Comparison of ENCODE assay signal across 12 cellular contexts in the genomic region with DNA sequence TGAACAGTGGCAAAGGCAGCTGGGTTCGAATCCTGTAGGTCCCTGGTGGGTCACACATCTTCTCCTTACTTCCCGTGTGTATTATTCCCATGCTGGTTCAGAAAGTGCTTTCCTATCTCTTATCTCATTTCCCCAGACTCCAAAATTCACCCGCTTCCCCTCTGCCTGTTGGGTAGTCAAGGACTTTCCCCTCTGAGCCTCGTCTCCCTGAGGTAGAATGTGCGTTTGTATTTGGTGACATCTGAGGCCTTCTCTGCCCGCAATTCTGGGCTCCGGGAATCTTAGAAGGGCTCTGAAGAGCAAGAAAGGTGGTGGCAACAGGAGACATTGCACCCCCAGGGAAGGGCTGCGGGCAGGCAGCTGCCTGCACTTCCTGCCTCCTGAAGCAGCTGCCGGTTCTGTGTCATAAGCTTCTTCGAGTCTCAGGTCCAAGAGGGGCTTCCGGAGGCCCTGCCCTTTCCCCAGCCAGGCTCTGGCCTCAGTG. TPM values are rescaled to one million over a fixed set of nuclear protein-coding genes. Genes with fewer than 3 reads are reported as not detected.
A peak's percentile ranks its signal among the peaks of the same experiment; 100 is the strongest.
DNase-seq lines count a peak whose midpoint lies in the region; ATAC-seq and TF ChIP-seq lines count a peak whose summit lies in the region.
"Had no signal": no experiment of that assay in that cellular context is flagged by ENCODE, and none has a peak within 500 bp of the region (broad histone marks: within the 10 kb centered on the region; RNA-seq: fewer than 3 reads in every experiment).

No MANE protein-coding gene starts in this region.

- intact Hi-C loops in tibial artery (cut with DNase I; ENCODE audit: low total_unique reads): loop anchor here (5.0 kb wide), 1 partner anchor 52 kb away; no protein-coding TSS in a partner anchor

- CTCF ChIA-PET in activated CD4-positive, alpha-beta memory T cell treated with anti-CD3 and anti-CD28 coated beads, Interleukin-2, amount 10 ng/mL, durations not matched to agents 7 days and 5 days (lab: Charles Lee): interaction anchor here (0.8 to 1.9 kb wide), 7 partner anchors 11 to 512 kb away, joined by 3 to 8 read pairs (median 4); no protein-coding TSS in a partner anchor

- no peak overlapping the region for H3K4me3 ChIP-seq in tibial artery

- POLR2A ChIA-PET in activated CD4-positive, alpha-beta memory T cell treated with anti-CD3 and anti-CD28 coated beads, Interleukin-2, amount 10 ng/mL, durations not matched to agents 7 days and 5 days (lab: Charles Lee): interaction anchor here (1.2 kb wide), 1 partner anchor 8 kb away, joined by 3 read pairs; no protein-coding TSS in a partner anchor

- no peaks in the 10 kb centered on the region for H3K36me3 Mint-ChIP-seq in activated CD4-positive, alpha-beta memory T cell treated with anti-CD3 and anti-CD28 coated beads, Interleukin-2, amount 10 ng/mL, durations not matched to agents 7 days and 5 days (ENCODE audit: low read depth)
- H3K36me3 Mint-ChIP-seq in immature natural killer cell: no peaks in the 10 kb centered on the region

- no peak overlapping the region for H3K4me3 Mint-ChIP-seq in activated CD4-positive, alpha-beta memory T cell treated with anti-CD3 and anti-CD28 coated beads, Interleukin-2, amount 10 ng/mL, durations not matched to agents 7 days and 5 days
- H3K4me3 Mint-ChIP-seq in immature natural killer cell: peak overlapping the region; percentile 12 to 74 (median 47)
- H3K4me3 Mint-ChIP-seq: HFFc6 had no signal

- H3K27ac Mint-ChIP-seq in activated CD4-positive, alpha-beta memory T cell treated with anti-CD3 and anti-CD28 coated beads, Interleukin-2, amount 10 ng/mL, durations not matched to agents 7 days and 5 days: peak overlapping the region; percentile 73
- H3K27ac Mint-ChIP-seq in immature natural killer cell: peak overlapping the region in 4 of 6 donors; percentile 8 to 71 (median 58)
- H3K27ac Mint-ChIP-seq: HFFc6 had no signal

- no peaks in the 10 kb centered on the region for H3K9me3 Mint-ChIP-seq in activated CD4-positive, alpha-beta memory T cell treated with anti-CD3 and anti-CD28 coated beads, Interleukin-2, amount 10 ng/mL, durations not matched to agents 7 days and 5 days
- H3K9me3 Mint-ChIP-seq in immature natural killer cell: no peaks in the 10 kb centered on the region
- H3K9me3 Mint-ChIP-seq: HFFc6 had no signal

- H3K9me3 ChIP-seq in tibial artery: no peaks in the 10 kb centered on the region

- H3K4me1 ChIP-seq in tibial artery: peaks cover 0 to 77% (median 48%) of the 10 kb centered on the region in 4 donors

- H3K36me3 ChIP-seq in tibial artery: peaks cover 9 to 41% (median 34%) of the 10 kb centered on the region in 3 donors

- no peaks in the 10 kb centered on the region for H3K27me3 ChIP-seq in tibial artery

- peaks cover 19% of the 10 kb centered on the region for H3K27me3 Mint-ChIP-seq in activated CD4-positive, alpha-beta memory T cell treated with anti-CD3 and anti-CD28 coated beads, Interleukin-2, amount 10 ng/mL, durations not matched to agents 7 days and 5 days
- peaks cover 2% of the 10 kb centered on the region in 3 donors for H3K27me3 Mint-ChIP-seq in immature natural killer cell (ENCODE audit: low read depth in 3 of 3)

- no peak for ATAC-seq in HG03342 (IDR thresholded peaks at IDR 0.05; ENCODE audit: unreplicated experiment)

- peak; percentile 14 for DNase-seq in activated gamma-delta T cell treated with anti-CD3 and anti-CD28 coated beads, Interleukin-2, amount 50 U/mL, for 16 hours (ENCODE audit: low read depth)
- DNase-seq in activated gamma-delta T cell treated with Interleukin-2 at 50 U/mL for 16 hours (no peak), immature natural killer cell (peak in 2 of 3 donors; percentile 16 to 25), tibial artery (peak; percentile 22 to 66), occipital lobe (lab: John Stamatoyannopoulos, UW) (no peak), cerebellar nuclear complex (lab: John Stamatoyannopoulos, UW) (no peak)
- peak; percentile 55 for DNase-seq in activated CD4-positive, alpha-beta memory T cell treated with anti-CD3 and anti-CD28 coated beads, Interleukin-2, amount 10 ng/mL, durations not matched to agents 7 days and 5 days
- DNase-seq: AML-193, HFFc6, RPMI8226 had no signal

- peaks cover 22% of the 10 kb centered on the region for H3K4me1 Mint-ChIP-seq in activated CD4-positive, alpha-beta memory T cell treated with anti-CD3 and anti-CD28 coated beads, Interleukin-2, amount 10 ng/mL, durations not matched to agents 7 days and 5 days
- H3K4me1 Mint-ChIP-seq in immature natural killer cell: peaks cover 19 to 24% of the 10 kb centered on the region in 2 donors

- no peak for TF ChIP-seq CTCF in tibial artery (IDR thresholded peaks at IDR 0.05)

- peak overlapping the region; percentile 90 to 91 for H3K27ac ChIP-seq in tibial artery
- H3K27ac ChIP-seq: KMS-11 had no signal

RNA-seq across cellular contexts. Expression of a gene that starts 5.9 kb away (rescaled TPM):
- total RNA-seq in activated CD4-positive, alpha-beta memory T cell treated with anti-CD3 and anti-CD28 coated beads, Interleukin-2, amount 10 ng/mL, durations not matched to agents 7 days and 5 days: 1 to 10 TPM; 7.1 to 7.4 TPM
- polyA plus RNA-seq in immature natural killer cell: under 1 TPM in 1 of 3 donors, not detected in 2; 0.45 TPM
- total RNA-seq in occipital lobe: 1.1 TPM

Comparison
In these comparisons a context has a peak if more than half of its experiments do, and no peak if none do; other contexts are left out.
1. DNase-seq: peak in activated gamma-delta T cell treated with anti-CD3 and anti-CD28 coated beads, Interleukin-2, amount 50 U/mL, for 16 hours (single experiment), activated CD4-positive, alpha-beta memory T cell treated with anti-CD3 and anti-CD28 coated beads, Interleukin-2, amount 10 ng/mL, durations not matched to agents 7 days and 5 days (single experiment), immature natural killer cell (2 of 3) and tibial artery (2 of 2); none in activated gamma-delta T cell treated with Interleukin-2 at 50 U/mL for 16 hours (single experiment), occipital lobe (single experiment) and cerebellar nuclear complex (0 of 2).